In genomic region chr9:136603901-136604816, GRCh38 we compare ENCODE assay signal across 18 cellular contexts. TPM values are rescaled to one million over a fixed set of nuclear protein-coding genes. Genes with fewer than 3 reads are reported as not detected.
DNase-seq lines count a peak whose midpoint lies in the region; ATAC-seq and TF ChIP-seq lines count a peak whose summit lies in the region.
"Had no signal": no experiment of that assay in that cellular context is flagged by ENCODE, and none has a peak within 500 bp of the region (broad histone marks: within the 10 kb centered on the region; RNA-seq: fewer than 3 reads in every experiment).

No MANE protein-coding gene starts in this region.

- H3K4me1 ChIP-seq in NT2/D1 (ENCODE audit: insufficient read depth, insufficient read length) (peaks cover 57% of the 10 kb centered on the region), mesenchymal stem cell (ENCODE audit: control insufficient read depth, insufficient read depth, low read depth, low read length) (peaks cover 46% of the 10 kb centered on the region), upper lobe of left lung (peaks cover 31 to 42% (median 36%) of the 10 kb centered on the region in 4 donors)

- H2BK120ac ChIP-seq in mesenchymal stem cell (ENCODE audit: low read depth, low read length) = peak overlapping the region; percentile 2

- peak; percentile 14 for ATAC-seq in Right ventricle myocardium superior (ENCODE audit: poor library complexity)
- ATAC-seq in upper lobe of left lung (ENCODE audit: low FRiP score in 2 of 2) = peak; percentile 21 to 27
- ATAC-seq in GM18868 (IDR thresholded peaks at IDR 0.05; ENCODE audit: unreplicated experiment) = no peak
- no peak for ATAC-seq in activated CD4-positive, alpha-beta T cell treated with anti-CD3 and anti-CD28 coated beads for 36 hours
- ATAC-seq: activated T-cell treated with anti-CD3 and anti-CD28 coated beads, Interleukin-2, amount 50 U/mL, for 72 hours; foreskin keratinocyte; Panc1; sciatic nerve had no signal

- H3K9me3 ChIP-seq in NT2/D1 (ENCODE audit: insufficient read depth, low read length) = no peaks in the 10 kb centered on the region
- H3K9me3 ChIP-seq in mesenchymal stem cell (ENCODE audit: control insufficient read depth, low read length) = no peaks in the 10 kb centered on the region
- H3K9me3 ChIP-seq in upper lobe of left lung = no peaks in the 10 kb centered on the region

- peak overlapping the region; percentile 52 for H2BK15ac ChIP-seq in mesenchymal stem cell (ENCODE audit: low read depth, poor library complexity, severe bottlenecking)

- H3K36me3 ChIP-seq in NT2/D1 (ENCODE audit: insufficient read depth, insufficient read length, low read length) (no peaks in the 10 kb centered on the region), mesenchymal stem cell (ENCODE audit: control insufficient read depth in 1 of 2, insufficient read depth in 2 of 2, low read depth in 1 of 2, low read length in 2 of 2) (no peaks in the 10 kb centered on the region), upper lobe of left lung (no peaks in the 10 kb centered on the region)

- DNase-seq in NT2/D1 (ENCODE audit: low read depth, low spot score) (no peak), Right ventricle myocardium superior (peak; percentile 69), mesenchymal stem cell (no peak), upper lobe of left lung (peak; percentile 53 to 79), NCI-H1694 (lab: John Stamatoyannopoulos, UW) (no peak)
- DNase-seq in activated CD4-positive, alpha-beta T cell treated with anti-CD3 and anti-CD28 coated beads for 36 hours = no peak
- DNase-seq: activated CD4-positive, alpha-beta memory T cell treated with anti-CD3 and anti-CD28 coated beads, Interleukin-2, amount 10 ng/mL, durations not matched to agents 7 days and 5 days; activated T-cell treated with anti-CD3 and anti-CD28 coated beads, Interleukin-2, amount 50 U/mL, for 72 hours; foreskin keratinocyte; GF-D8; MV-4-11; NCI-H2081; NCI-H526 treated with DMSO at 0.1 percent for 48 hours; nucleus accumbens; SW 1271 had no signal

- H2AFZ ChIP-seq in mesenchymal stem cell (ENCODE audit: low read depth, low read length) = no peak overlapping the region

- H3K4ac ChIP-seq in mesenchymal stem cell (ENCODE audit: low read depth in 1 of 2, low read length in 2 of 2) = no peak overlapping the region

- H2BK12ac ChIP-seq in mesenchymal stem cell (ENCODE audit: low read length in 2 of 2) = peak overlapping the region in 1 of 2 experiments; percentile 75

- no peak for TF ChIP-seq POLR2A in upper lobe of left lung (IDR thresholded peaks at IDR 0.05)

- WGBS in mesenchymal stem cell = 62% methylated on average over 24 of the region's 33 CpGs
- 40 to 50% methylated on average over 17 to 29 of the region's 33 CpGs for WGBS in upper lobe of left lung, 2 donors

- H3K4me3 Mint-ChIP-seq in activated CD4-positive, alpha-beta T cell treated with anti-CD3 and anti-CD28 coated beads for 36 hours = no peak overlapping the region
- H3K4me3 Mint-ChIP-seq: activated CD4-positive, alpha-beta memory T cell treated with anti-CD3 and anti-CD28 coated beads, Interleukin-2, amount 10 ng/mL, durations not matched to agents 7 days and 5 days; activated T-cell treated with anti-CD3 and anti-CD28 coated beads, Interleukin-2, amount 50 U/mL, for 72 hours had no signal

- H3K79me1 ChIP-seq in mesenchymal stem cell (replicated peaks; ENCODE audit: low read length, poor library complexity, severe bottlenecking) = no peaks in the 10 kb centered on the region

- H3K27ac ChIP-seq in mesenchymal stem cell (ENCODE audit: low read length, poor library complexity, severe bottlenecking) = no peak overlapping the region
- peak overlapping the region; percentile 53 to 76 (median 70) for H3K27ac ChIP-seq in upper lobe of left lung
- H3K27ac ChIP-seq: foreskin keratinocyte had no signal

- H3K36me3 Mint-ChIP-seq in activated CD4-positive, alpha-beta T cell treated with anti-CD3 and anti-CD28 coated beads for 36 hours (ENCODE audit: low read depth) = no peaks in the 10 kb centered on the region

- H4K91ac ChIP-seq in mesenchymal stem cell (ENCODE audit: low read length) = peak overlapping the region; percentile 18

- no peak overlapping the region for H2BK5ac ChIP-seq in mesenchymal stem cell (ENCODE audit: low read depth, low read length, poor library complexity, severe bottlenecking)

- peak overlapping the region; percentile 55 for H4K8ac ChIP-seq in mesenchymal stem cell (ENCODE audit: low read length)

- H3K27ac Mint-ChIP-seq in activated CD4-positive, alpha-beta T cell treated with anti-CD3 and anti-CD28 coated beads for 36 hours = no peak overlapping the region
- H3K27ac Mint-ChIP-seq: activated CD4-positive, alpha-beta memory T cell treated with anti-CD3 and anti-CD28 coated beads, Interleukin-2, amount 10 ng/mL, durations not matched to agents 7 days and 5 days; activated T-cell treated with anti-CD3 and anti-CD28 coated beads, Interleukin-2, amount 50 U/mL, for 72 hours had no signal

- H3K9ac ChIP-seq in NT2/D1 (ENCODE audit: insufficient read length, low read depth) (peak overlapping the region; percentile 24), mesenchymal stem cell (ENCODE audit: low read length) (no peak overlapping the region)

- no peak overlapping the region for H3K23ac ChIP-seq in mesenchymal stem cell (ENCODE audit: low read length in 2 of 2)

- POLR2A ChIA-PET in activated CD4-positive, alpha-beta T cell treated with anti-CD3 and anti-CD28 coated beads for 36 hours (lab: Charles Lee) = no interaction called here

- no peak overlapping the region for H2AK5ac ChIP-seq in mesenchymal stem cell (ENCODE audit: low read length, severe bottlenecking)

- peaks cover 31% of the 10 kb centered on the region for H3K27me3 Mint-ChIP-seq in activated CD4-positive, alpha-beta T cell treated with anti-CD3 and anti-CD28 coated beads for 36 hours

- intact Hi-C loops in Right ventricle myocardium superior (cut with DNase I) = no loop called here
- intact Hi-C loops in activated CD4-positive, alpha-beta T cell treated with anti-CD3 and anti-CD28 coated beads for 36 hours (cut with DNase I, micrococcal nuclease) = no loop called here

- no peak overlapping the region for H3K14ac ChIP-seq in mesenchymal stem cell (ENCODE audit: low read length in 2 of 2)

- CTCF ChIA-PET in activated CD4-positive, alpha-beta T cell treated with anti-CD3 and anti-CD28 coated beads for 36 hours (lab: Charles Lee) = no interaction called here

- peak overlapping the region in 1 of 2 experiments; percentile 16 for H3K18ac ChIP-seq in mesenchymal stem cell (ENCODE audit: low read depth in 1 of 2, low read length in 2 of 2)

- no peak overlapping the region for H3K4me3 ChIP-seq in NT2/D1 (ENCODE audit: insufficient read length, low read depth)
- no peak overlapping the region for H3K4me3 ChIP-seq in mesenchymal stem cell (ENCODE audit: insufficient read depth in 1 of 2, low read depth in 1 of 2, low read length in 2 of 2)
- H3K4me3 ChIP-seq in upper lobe of left lung = no peak overlapping the region

- no peak overlapping the region for H3K4me2 ChIP-seq in mesenchymal stem cell (ENCODE audit: low read length, poor library complexity, severe bottlenecking)

- H3K9me3 Mint-ChIP-seq in activated CD4-positive, alpha-beta T cell treated with anti-CD3 and anti-CD28 coated beads for 36 hours (ENCODE audit: low read depth) = no peaks in the 10 kb centered on the region
- H3K9me3 Mint-ChIP-seq: activated CD4-positive, alpha-beta memory T cell treated with anti-CD3 and anti-CD28 coated beads, Interleukin-2, amount 10 ng/mL, durations not matched to agents 7 days and 5 days had no signal

- no peak for TF ChIP-seq EP300 in upper lobe of left lung (IDR thresholded peaks at IDR 0.05)

- no peaks in the 10 kb centered on the region for H3K4me1 Mint-ChIP-seq in activated CD4-positive, alpha-beta T cell treated with anti-CD3 and anti-CD28 coated beads for 36 hours
- H3K4me1 Mint-ChIP-seq: activated CD4-positive, alpha-beta memory T cell treated with anti-CD3 and anti-CD28 coated beads, Interleukin-2, amount 10 ng/mL, durations not matched to agents 7 days and 5 days had no signal

- peaks cover 5% of the 10 kb centered on the region for H3K27me3 ChIP-seq in NT2/D1 (ENCODE audit: insufficient read depth, insufficient read length)
- peaks cover 5 to 67% of the 10 kb centered on the region in 2 experiments for H3K27me3 ChIP-seq in mesenchymal stem cell (ENCODE audit: control insufficient read depth in 1 of 2, insufficient read depth in 1 of 2, low read length in 2 of 2)
- no peaks in the 10 kb centered on the region for H3K27me3 ChIP-seq in upper lobe of left lung

- TF ChIP-seq CTCF in upper lobe of left lung (IDR thresholded peaks at IDR 0.05) = no peak

RNA-seq across cellular contexts. Expression of gene NOTCH1, which starts 58.3 kb away (rescaled TPM):
- total RNA-seq in Right ventricle myocardium superior (16.8 TPM), upper lobe of left lung (100 to 1,000 TPM in 4 of 6 donors, 10 to 100 TPM in 2; 49.6 to 175 (median 110) TPM)
- polyA plus RNA-seq in mesenchymal stem cell (2013, experiment 1 of 2) = 15.4 TPM
- 13.5 TPM for polyA plus RNA-seq in mesenchymal stem cell (2013, experiment 2 of 2)
- 10 to 100 TPM; 70.0 to 79.4 TPM for total RNA-seq in activated CD4-positive, alpha-beta T cell treated with anti-CD3 and anti-CD28 coated beads for 36 hours

RNA-seq across cellular contexts. Expression of gene EGFL7, which starts 58.6 kb away (rescaled TPM):
- total RNA-seq in Right ventricle myocardium superior (61.5 TPM), upper lobe of left lung (100 to 1,000 TPM in 5 of 6 donors, 10 to 100 TPM in 1; 77.9 to 321 (median 165) TPM)
- 29.0 TPM for polyA plus RNA-seq in mesenchymal stem cell (2013, experiment 1 of 2)
- polyA plus RNA-seq in mesenchymal stem cell (2013, experiment 2 of 2) = 30.0 TPM
- total RNA-seq in activated CD4-positive, alpha-beta T cell treated with anti-CD3 and anti-CD28 coated beads for 36 hours = 1 to 10 TPM; 1.2 to 1.4 TPM

Comparison
In these comparisons a context has a peak if more than half of its experiments do, and no peak if none do; other contexts are left out.
1. DNase-seq: peak in Right ventricle myocardium superior (single experiment) and upper lobe of left lung (2 of 2); none in NT2/D1 (single experiment), mesenchymal stem cell (single experiment), NCI-H1694 (single experiment) and activated CD4-positive, alpha-beta T cell treated with anti-CD3 and anti-CD28 coated beads for 36 hours (single experiment).
2. ATAC-seq: peak in Right ventricle myocardium superior (single experiment) and upper lobe of left lung (2 of 2); none in GM18868 (single experiment) and activated CD4-positive, alpha-beta T cell treated with anti-CD3 and anti-CD28 coated beads for 36 hours (single experiment).
3. RNA of gene EGFL7, which starts 58.6 kb away (total RNA-seq): 77.9 to 321 TPM in upper lobe of left lung and 61.5 TPM in Right ventricle myocardium superior (single experiment); 1.2 to 1.4 TPM in activated CD4-positive, alpha-beta T cell treated with anti-CD3 and anti-CD28 coated beads for 36 hours; every median in the first group is over 10 times any median in the second.